In genomic region chr2:3557588-3558204, GRCh38 we compare ENCODE assay signal across 8 cellular contexts. TPM values are rescaled to one million over a fixed set of nuclear protein-coding genes. Genes with fewer than 3 reads are reported as not detected.
DNase-seq lines count a peak whose midpoint lies in the region; ATAC-seq and TF ChIP-seq lines count a peak whose summit lies in the region.

No MANE protein-coding gene starts in this region.

- peak; percentile 34 for ATAC-seq in GM23338
- peak; percentile 23 for ATAC-seq in naive thymus-derived CD4-positive, alpha-beta T cell

- H3K27ac Mint-ChIP-seq in GM23338: peak overlapping the region; percentile 96
- H3K27ac Mint-ChIP-seq in dendritic cell treated with granulocyte-macrophage colony-stimulating factor and Interleukin-4, amounts not matched to agents 40 ng/mL and 50 ng/mL, for 4 days: peak overlapping the region; percentile 95
- H3K27ac Mint-ChIP-seq in naive thymus-derived CD4-positive, alpha-beta T cell: peak overlapping the region; percentile 90 to 98 (median 96)

- peaks cover 9% of the 10 kb centered on the region; the same call in 1 of the 2 replicates for H3F3A ChIP-seq in GM23338 (replicated peaks; ENCODE audit: low read depth)

- H3K9me3 Mint-ChIP-seq in GM23338: no peaks in the 10 kb centered on the region
- no peaks in the 10 kb centered on the region for H3K9me3 Mint-ChIP-seq in dendritic cell treated with granulocyte-macrophage colony-stimulating factor and Interleukin-4, amounts not matched to agents 40 ng/mL and 50 ng/mL, for 4 days
- no peaks in the 10 kb centered on the region for H3K9me3 Mint-ChIP-seq in naive thymus-derived CD4-positive, alpha-beta T cell

- no peaks in the 10 kb centered on the region for H3K9me3 ChIP-seq in MG63
- no peaks in the 10 kb centered on the region for H3K9me3 ChIP-seq in naive thymus-derived CD4-positive, alpha-beta T cell (ENCODE audit: control insufficient read depth in 2 of 3, low read length in 3 of 3)

- H3K9me2 ChIP-seq in GM23338 (ENCODE audit: insufficient read depth): no peaks in the 10 kb centered on the region

- H3K79me2 ChIP-seq in GM23338 (replicated peaks; ENCODE audit: insufficient read depth): peaks cover 67% of the 10 kb centered on the region

- H3K4me3 Mint-ChIP-seq in GM23338: peak overlapping the region; percentile 91
- H3K4me3 Mint-ChIP-seq in dendritic cell treated with granulocyte-macrophage colony-stimulating factor and Interleukin-4, amounts not matched to agents 40 ng/mL and 50 ng/mL, for 4 days: peak overlapping the region; percentile 86
- peak overlapping the region; percentile 86 to 93 (median 92) for H3K4me3 Mint-ChIP-seq in naive thymus-derived CD4-positive, alpha-beta T cell

- H3K4me2 ChIP-seq in GM23338: peak overlapping the region; percentile 89

- peaks cover 65% of the 10 kb centered on the region for H3K36me3 Mint-ChIP-seq in GM23338 (ENCODE audit: low read depth)
- peaks cover 45% of the 10 kb centered on the region for H3K36me3 Mint-ChIP-seq in dendritic cell treated with granulocyte-macrophage colony-stimulating factor and Interleukin-4, amounts not matched to agents 40 ng/mL and 50 ng/mL, for 4 days (ENCODE audit: low read depth)
- H3K36me3 Mint-ChIP-seq in naive thymus-derived CD4-positive, alpha-beta T cell: peaks cover 0 to 21% (median 8%) of the 10 kb centered on the region in 5 donors

- H3K27me3 ChIP-seq in GM23338 (ENCODE audit: insufficient read depth): no peaks in the 10 kb centered on the region
- H3K27me3 ChIP-seq in MG63: no peaks in the 10 kb centered on the region
- H3K27me3 ChIP-seq in naive thymus-derived CD4-positive, alpha-beta T cell (ENCODE audit: control insufficient read depth in 2 of 2, insufficient read depth in 2 of 2, low read length in 2 of 2): no peaks in the 10 kb centered on the region

- DNase-seq in GM23338 (ENCODE audit: low spot score): no peak
- DNase-seq in MG63: no peak
- no peak for DNase-seq in naive thymus-derived CD4-positive, alpha-beta T cell
- DNase-seq in DMS53 treated with DMSO at 0.1 percent for 48 hours (lab: John Stamatoyannopoulos, UW; ENCODE audit: unreplicated experiment): no peak
- DNase-seq in epidermal melanocyte (ENCODE audit: insufficient read length, low spot score): no peak
- DNase-seq in activated gamma-delta T cell (lab: John Stamatoyannopoulos, UW): no peak

- H3K4me3 ChIP-seq in GM12875 (ENCODE audit: low read depth, low read length) (peak overlapping the region; percentile 94), GM23338 (peak overlapping the region; percentile 87), MG63 (peak overlapping the region; percentile 97)
- H3K4me3 ChIP-seq in naive thymus-derived CD4-positive, alpha-beta T cell (ENCODE audit: low read length): peak overlapping the region; percentile 72

- peak overlapping the region; percentile 95 for H3K27ac ChIP-seq in GM23338 (ENCODE audit: low read depth)
- peak overlapping the region; percentile 98 for H3K27ac ChIP-seq in naive thymus-derived CD4-positive, alpha-beta T cell (ENCODE audit: low read depth, low read length)

- CTCF ChIA-PET in naive thymus-derived CD4-positive, alpha-beta T cell (lab: Charles Lee): interaction anchor here (0.8 to 1.0 kb wide), 2 partner anchors 94 to 178 kb away, joined by 3 to 5 read pairs; partner anchors contain the start of gene TRAPPC12

- intact Hi-C loops in dendritic cell treated with granulocyte-macrophage colony-stimulating factor and Interleukin-4, amounts not matched to agents 40 ng/mL and 50 ng/mL, for 4 days (cut with micrococcal nuclease): loop anchor here (1.0 kb wide), 3 partner anchors 18 to 180 kb away; partner anchors contain the start of genes EIPR1 and RPS7
- intact Hi-C loops in naive thymus-derived CD4-positive, alpha-beta T cell (cut with micrococcal nuclease): loop anchor here (1.0 to 5.0 kb wide), 8 partner anchors 18 to 945 kb away; partner anchors contain the start of genes ADI1 (in 2 of the 2), EIPR1 (in 2 of the 2) and RPS7 (in 2 of the 2)

- peaks cover 18% of the 10 kb centered on the region; the same call in 1 of the 2 replicates for H4K20me1 ChIP-seq in GM23338 (replicated peaks; ENCODE audit: insufficient read depth)

- H3K27me3 Mint-ChIP-seq in GM23338 (ENCODE audit: insufficient read depth, low read depth, poor library complexity): peaks cover 5% of the 10 kb centered on the region
- H3K27me3 Mint-ChIP-seq in dendritic cell treated with granulocyte-macrophage colony-stimulating factor and Interleukin-4, amounts not matched to agents 40 ng/mL and 50 ng/mL, for 4 days: no peaks in the 10 kb centered on the region
- H3K27me3 Mint-ChIP-seq in naive thymus-derived CD4-positive, alpha-beta T cell: no peaks in the 10 kb centered on the region

- peaks cover 10% of the 10 kb centered on the region for H3K4me1 ChIP-seq in GM23338 (ENCODE audit: insufficient read depth)
- peaks cover 11 to 17% of the 10 kb centered on the region in 2 donors for H3K4me1 ChIP-seq in naive thymus-derived CD4-positive, alpha-beta T cell (ENCODE audit: control insufficient read depth in 2 of 2, insufficient read depth in 2 of 2, low read length in 2 of 2)

- POLR2A ChIA-PET in naive thymus-derived CD4-positive, alpha-beta T cell (lab: Charles Lee): interaction anchor here (0.6 to 5.4 kb wide), 10 partner anchors 13 to 196 kb away, joined by 3 to 55 read pairs (median 5); partner anchors contain the start of genes ADI1, EIPR1, RPS7 and TRAPPC12

- 0 out of 2 replicates have a peak overlapping the region, but pooled peaks have one; percentile 16 for H2AFZ ChIP-seq in GM23338

- H3K4me1 Mint-ChIP-seq in GM23338: peaks cover 6% of the 10 kb centered on the region
- H3K4me1 Mint-ChIP-seq in dendritic cell treated with granulocyte-macrophage colony-stimulating factor and Interleukin-4, amounts not matched to agents 40 ng/mL and 50 ng/mL, for 4 days (ENCODE audit: low read depth): peaks cover 9% of the 10 kb centered on the region
- peaks cover 7 to 48% (median 35%) of the 10 kb centered on the region in 7 donors for H3K4me1 Mint-ChIP-seq in naive thymus-derived CD4-positive, alpha-beta T cell

- H3K36me3 ChIP-seq in GM23338 (ENCODE audit: insufficient read depth): peaks cover 44% of the 10 kb centered on the region
- peaks cover 58% of the 10 kb centered on the region for H3K36me3 ChIP-seq in MG63
- H3K36me3 ChIP-seq in naive thymus-derived CD4-positive, alpha-beta T cell (ENCODE audit: control insufficient read depth in 2 of 3, insufficient read depth in 3 of 3, low read length in 3 of 3): peaks cover 0 to 45% (median 7%) of the 10 kb centered on the region in 3 experiments

- TF ChIP-seq CTCF in GM12875 (IDR thresholded peaks at IDR 0.05; ENCODE audit: borderline replicate concordance, insufficient read depth, low read depth, low read length) (no peak), GM23338 (conservative IDR thresholded peaks at IDR 0.05; ENCODE audit: low read depth in 2 of 2) (no peak)

TF ChIP-seq in GM23338, 12 proteins besides CTCF, POLR2A, EP300 and RAD21 (continues in another document):
- TF ChIP-seq CREB1 (CRISPR knock-in tag; IDR thresholded peaks at IDR 0.05; ENCODE audit: low read depth) (no peak), ZNF114 (CRISPR knock-in tag; IDR thresholded peaks at IDR 0.05) (no peak), ZNF331 (CRISPR knock-in tag; IDR thresholded peaks at IDR 0.05; ENCODE audit: low read depth) (no peak), ETS1 (IDR thresholded peaks at IDR 0.05) (no peak), EZH2phosphoT487 (IDR thresholded peaks at IDR 0.05; ENCODE audit: unreplicated experiment) (no peak), POLR2AphosphoS5 (IDR thresholded peaks at IDR 0.05; ENCODE audit: low read depth) (no peak), JUNB (IDR thresholded peaks at IDR 0.05; ENCODE audit: unreplicated experiment) (no peak)

RNA-seq across cellular contexts. Expression of gene RNASEH1, which starts 0.4 kb away (rescaled TPM):
- 33.2 and 42.0 TPM in 2 replicates for total RNA-seq in GM23338 (2014; rRNA removed; shearing (Covaris generic))
- polyA plus RNA-seq in GM23338 (2016; fragmentation: Nextera tagmentation; extraction: Ambion mirVana): 35.5 and 40.7 TPM in 2 replicates
- total RNA-seq in MG63 (2014; rRNA removed; shearing (Covaris generic); ENCODE audit: low replicate concordance): 26.0 and 71.0 TPM in 2 replicates
- total RNA-seq in naive thymus-derived CD4-positive, alpha-beta T cell: 10 to 100 TPM; 17.6 to 31.2 (median 23.4) TPM
- polyA plus RNA-seq in naive thymus-derived CD4-positive, alpha-beta T cell: 10 to 100 TPM; 31.1 to 37.6 TPM

RNA-seq across cellular contexts. Expression of gene RPS7, which starts 17.4 kb away (rescaled TPM):
- total RNA-seq in GM23338 (2014; rRNA removed; shearing (Covaris generic)): 2,575 and 2,742 TPM in 2 replicates
- polyA plus RNA-seq in GM23338 (2016; fragmentation: Nextera tagmentation; extraction: Ambion mirVana): 2,161 and 2,244 TPM in 2 replicates
- total RNA-seq in MG63 (2014; rRNA removed; shearing (Covaris generic); ENCODE audit: low replicate concordance): 3,110 and 4,078 TPM in 2 replicates
- 1,000 to 10,000 TPM; 1,197 to 1,878 (median 1,602) TPM for total RNA-seq in naive thymus-derived CD4-positive, alpha-beta T cell
- 1,000 to 10,000 TPM; 1,224 to 1,352 TPM for polyA plus RNA-seq in naive thymus-derived CD4-positive, alpha-beta T cell

RNA-seq across cellular contexts. Expression of gene COLEC11, which starts 37.2 kb away (rescaled TPM):
- total RNA-seq in GM23338 (2014; rRNA removed; shearing (Covaris generic)): 0.43 and 1.3 TPM in 2 replicates
- 1.5 and 1.8 TPM in 2 replicates for polyA plus RNA-seq in GM23338 (2016; fragmentation: Nextera tagmentation; extraction: Ambion mirVana)
- total RNA-seq in MG63 (2014; rRNA removed; shearing (Covaris generic); ENCODE audit: low replicate concordance): 2.1 TPM in 1 of 2 replicates, not detected in the other
- under 1 TPM in 1 of 5 experiments, not detected in 4; 0.48 TPM for total RNA-seq in naive thymus-derived CD4-positive, alpha-beta T cell
- polyA plus RNA-seq in naive thymus-derived CD4-positive, alpha-beta T cell: under 1 TPM in 1 of 2 donors, not detected in 1; 0.46 TPM

RNA-seq across cellular contexts. Expression of gene ADI1, which starts 38.4 kb away (rescaled TPM):
- total RNA-seq in GM23338 (2014; rRNA removed; shearing (Covaris generic)): 16.3 and 17.3 TPM in 2 replicates
- 31.9 and 34.1 TPM in 2 replicates for polyA plus RNA-seq in GM23338 (2016; fragmentation: Nextera tagmentation; extraction: Ambion mirVana)
- total RNA-seq in MG63 (2014; rRNA removed; shearing (Covaris generic); ENCODE audit: low replicate concordance): 75.8 and 78.9 TPM in 2 replicates
- 10 to 100 TPM; 26.4 to 41.7 (median 39.3) TPM for total RNA-seq in naive thymus-derived CD4-positive, alpha-beta T cell
- 10 to 100 TPM; 60.9 to 73.3 TPM for polyA plus RNA-seq in naive thymus-derived CD4-positive, alpha-beta T cell
